In the genomic region with DNA sequence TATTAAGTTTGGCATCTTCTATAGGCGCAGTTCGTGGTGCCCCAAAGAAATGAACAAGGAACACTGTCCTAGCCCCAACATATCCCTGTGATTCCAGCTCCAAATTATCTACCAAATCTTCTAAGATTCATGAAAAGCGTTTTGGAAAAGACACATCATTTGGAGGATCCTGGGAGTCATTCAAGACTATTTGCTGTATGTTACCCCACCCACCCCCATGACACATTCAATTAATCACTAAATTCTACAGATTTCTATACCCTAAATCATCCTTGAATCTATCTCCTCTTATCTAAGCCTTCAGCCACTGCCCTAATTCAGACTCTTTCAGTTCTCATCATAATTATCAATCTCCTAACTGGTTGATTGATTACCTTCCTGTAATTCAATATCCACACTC, we compare ENCODE assay signal across 22 cellular contexts. TPM values are rescaled to one million over a fixed set of nuclear protein-coding genes. Genes with fewer than 3 reads are reported as not detected.
DNase-seq lines count a peak whose midpoint lies in the region; ATAC-seq and TF ChIP-seq lines count a peak whose summit lies in the region.
"Had no signal": no experiment of that assay in that cellular context is flagged by ENCODE, and none has a peak within 500 bp of the region (broad histone marks: within the 10 kb centered on the region; RNA-seq: fewer than 3 reads in every experiment).

No MANE protein-coding gene starts in this region.

- H3K4me1 ChIP-seq in PC-3 (ENCODE audit: insufficient read depth, low read length) (peaks cover 16% of the 10 kb centered on the region), RWPE2 (ENCODE audit: insufficient read depth, poor library complexity, severe bottlenecking) (peaks cover 3% of the 10 kb centered on the region), mammary epithelial cell (ENCODE audit: insufficient read depth, low read length) (no peaks in the 10 kb centered on the region)
- H3K4me1 ChIP-seq: BE2C had no signal

- POLR2A ChIA-PET in PC-3 (lab: Charles Lee; ENCODE audit: unreplicated experiment): no interaction called here

- H2AFZ ChIP-seq in PC-3 (ENCODE audit: low read length): no peak overlapping the region
- H2AFZ ChIP-seq in mammary epithelial cell (ENCODE audit: low read depth, low read length): no peak overlapping the region
- H2AFZ ChIP-seq: GM23338 had no signal

- DNase-seq in ELR (ENCODE audit: low read depth): peak; percentile 71
- DNase-seq in PC-3: peak; percentile 33
- no peak for DNase-seq in RWPE2 (ENCODE audit: low spot score)
- DNase-seq in epithelial cell of esophagus (ENCODE audit: low read depth): peak; percentile 40
- no peak for DNase-seq in SW480 (ENCODE audit: low spot score)
- no peak for DNase-seq in activated naive CD8-positive, alpha-beta T cell treated with anti-CD3 and anti-CD28 coated beads for 36 hours
- no peak for DNase-seq in mammary epithelial cell
- DNase-seq: 8988T; ACHN; AML-193; BE2C; CD4-positive, alpha-beta T cell; CD8-positive, alpha-beta memory T cell; DMS 273 treated with DMSO at 0.1 percent for 48 hours; DMS79; H9 had no signal

- intact Hi-C loops in PC-3 (cut with micrococcal nuclease) (no loop called here), mammary epithelial cell (cut with micrococcal nuclease) (loop anchor here (5.0 to 10.0 kb wide), 3 partner anchors 118 to 400 kb away; a partner anchor contains a TSS)

- H3K4me1 Mint-ChIP-seq in activated naive CD8-positive, alpha-beta T cell treated with anti-CD3 and anti-CD28 coated beads for 36 hours: peaks cover 6% of the 10 kb centered on the region

- TF ChIP-seq CTCF in PC-3 (conservative IDR thresholded peaks at IDR 0.05; ENCODE audit: low read depth, low read length): no peak
- no peak for TF ChIP-seq CTCF in RWPE2 (IDR thresholded peaks at IDR 0.05; ENCODE audit: poor library complexity, severe bottlenecking)
- TF ChIP-seq CTCF in epithelial cell of esophagus (IDR thresholded peaks at IDR 0.05; ENCODE audit: insufficient read depth, low read depth, low read length, missing control alignments): no peak
- TF ChIP-seq CTCF in mammary epithelial cell (conservative IDR thresholded peaks at IDR 0.05 in 1 of 2, IDR thresholded peaks at IDR 0.05 in 1 of 2; ENCODE audit: extremely low read depth in 1 of 2, insufficient read depth in 1 of 2, low read depth in 1 of 2, low read length in 2 of 2): no peak

- no peaks in the 10 kb centered on the region for H4K20me1 ChIP-seq in PC-3 (ENCODE audit: low read length)
- H4K20me1 ChIP-seq in mammary epithelial cell (ENCODE audit: insufficient read depth, low read length): no peaks in the 10 kb centered on the region
- H4K20me1 ChIP-seq: BLaER1 treated with 17β-estradiol and CSF1 and Interleukin-3, amounts not matched to agents 10 nM and 100 nM had no signal

- no peak overlapping the region for H3K27ac Mint-ChIP-seq in activated naive CD8-positive, alpha-beta T cell treated with anti-CD3 and anti-CD28 coated beads for 36 hours
- H3K27ac Mint-ChIP-seq: CD14-positive monocyte; CD4-positive, alpha-beta T cell; GM23338; H9 had no signal

- H3K9me2 ChIP-seq in PC-3 (replicated peaks; ENCODE audit: low read length): no peaks in the 10 kb centered on the region

- H3K4me2 ChIP-seq in PC-3 (ENCODE audit: low read length) (no peak overlapping the region), mammary epithelial cell (ENCODE audit: insufficient read depth, low read depth, low read length) (no peak overlapping the region)
- H3K4me2 ChIP-seq: A549; BLaER1 treated with 17β-estradiol and CSF1 and Interleukin-3, amounts not matched to agents 10 nM and 100 nM; GM23338 had no signal

- no peak for ATAC-seq in PC-3
- ATAC-seq in RWPE2 (ENCODE audit: low read depth): peak; percentile 43; the same call in 1 of the 3 replicates
- no peak for ATAC-seq in GM21526 (IDR thresholded peaks at IDR 0.05; ENCODE audit: low FRiP score, unreplicated experiment)
- ATAC-seq: A549, GM23338, HCT116 had no signal

- no peaks in the 10 kb centered on the region for H3K9me3 ChIP-seq in PC-3 (ENCODE audit: low read length)
- H3K9me3 ChIP-seq in RWPE2 (ENCODE audit: severe bottlenecking): no peaks in the 10 kb centered on the region
- H3K9me3 ChIP-seq in mammary epithelial cell (replicated peaks; ENCODE audit: insufficient read depth, low read length): no peaks in the 10 kb centered on the region
- H3K9me3 ChIP-seq: A549, BE2C had no signal

- H3K36me3 ChIP-seq in PC-3 (ENCODE audit: low read depth, low read length) (no peaks in the 10 kb centered on the region), RWPE2 (ENCODE audit: low read depth) (no peaks in the 10 kb centered on the region), mammary epithelial cell (ENCODE audit: insufficient read depth, low read length) (no peaks in the 10 kb centered on the region)
- H3K36me3 ChIP-seq: BE2C; BLaER1 treated with 17β-estradiol and CSF1 and Interleukin-3, amounts not matched to agents 10 nM and 100 nM had no signal

- H3K9ac ChIP-seq in PC-3 (ENCODE audit: low read length) (no peak overlapping the region), mammary epithelial cell (ENCODE audit: insufficient read depth, low read length) (no peak overlapping the region)
- H3K9ac ChIP-seq: BLaER1 treated with 17β-estradiol and CSF1 and Interleukin-3, amounts not matched to agents 10 nM and 100 nM had no signal

- no peak overlapping the region for H3K27ac ChIP-seq in PC-3 (ENCODE audit: low read length)
- no peak overlapping the region for H3K27ac ChIP-seq in RWPE2 (ENCODE audit: poor library complexity, severe bottlenecking)
- no peak overlapping the region for H3K27ac ChIP-seq in mammary epithelial cell (ENCODE audit: insufficient read depth, low read depth, low read length)
- H3K27ac ChIP-seq: BLaER1 treated with 17β-estradiol and CSF1 and Interleukin-3, amounts not matched to agents 10 nM and 100 nM had no signal

- BruUV-seq in PC-3 (replicated peaks; lab: Mats Ljungman, UMichigan) (no TSS peak), mammary epithelial cell (replicated peaks; lab: Mats Ljungman, UMichigan) (no TSS peak)

- H3K9me3 Mint-ChIP-seq in activated naive CD8-positive, alpha-beta T cell treated with anti-CD3 and anti-CD28 coated beads for 36 hours: no peaks in the 10 kb centered on the region
- H3K9me3 Mint-ChIP-seq: CD4-positive, alpha-beta T cell; CD8-positive, alpha-beta memory T cell; GM23338; H9 had no signal

- CTCF ChIA-PET in PC-3 (lab: Charles Lee): no interaction called here
- CTCF ChIA-PET in mammary epithelial cell (lab: Charles Lee; ENCODE audit: low non-redundant PET): no interaction called here

- H3K27me3 ChIP-seq in PC-3 (ENCODE audit: low read length) (no peaks in the 10 kb centered on the region), RWPE2 (ENCODE audit: insufficient read depth, poor library complexity, severe bottlenecking) (no peaks in the 10 kb centered on the region), mammary epithelial cell (ENCODE audit: insufficient read depth, low read length) (no peaks in the 10 kb centered on the region)
- H3K27me3 ChIP-seq: BE2C; BLaER1 treated with 17β-estradiol and CSF1 and Interleukin-3, amounts not matched to agents 10 nM and 100 nM had no signal

- H3K4me3 Mint-ChIP-seq in activated naive CD8-positive, alpha-beta T cell treated with anti-CD3 and anti-CD28 coated beads for 36 hours: no peak overlapping the region
- H3K4me3 Mint-ChIP-seq: CD14-positive monocyte; CD4-positive, alpha-beta T cell; CD8-positive, alpha-beta memory T cell; GM23338; H9 had no signal

- H3K79me2 ChIP-seq in PC-3 (ENCODE audit: low read length) (peaks cover 16% of the 10 kb centered on the region), mammary epithelial cell (ENCODE audit: insufficient read depth, low read length) (peaks cover 3% of the 10 kb centered on the region)

- 100% methylated on average over 3 of the region's 3 CpGs for WGBS in mammary epithelial cell (ENCODE audit: low coverage, missing lambda C conversion rate)

- no peaks in the 10 kb centered on the region for H3F3A ChIP-seq in PC-3 (ENCODE audit: low read length, unreplicated experiment)

- dilution Hi-C loops in mammary epithelial cell (cut with HindIII; ENCODE audit: low sequenced_read_pairs): no loop called here

- H3K36me3 Mint-ChIP-seq in activated naive CD8-positive, alpha-beta T cell treated with anti-CD3 and anti-CD28 coated beads for 36 hours: no peaks in the 10 kb centered on the region
- H3K36me3 Mint-ChIP-seq: CD8-positive, alpha-beta memory T cell had no signal

- in situ Hi-C loops in mammary epithelial cell (cut with MboI; ENCODE audit: low sequenced_read_pairs in 2 of 2): no loop called here

- H3K27me3 Mint-ChIP-seq in activated naive CD8-positive, alpha-beta T cell treated with anti-CD3 and anti-CD28 coated beads for 36 hours: peaks cover 10% of the 10 kb centered on the region

- no peak overlapping the region for H3K4me3 ChIP-seq in PC-3 (ENCODE audit: low read length)
- no peak overlapping the region for H3K4me3 ChIP-seq in RWPE2 (ENCODE audit: severe bottlenecking)
- no peak overlapping the region for H3K4me3 ChIP-seq in epithelial cell of esophagus (ENCODE audit: low read length)
- H3K4me3 ChIP-seq in mammary epithelial cell (replicated peaks in 1 of 3; ENCODE audit: insufficient read depth in 1 of 3, low read depth in 2 of 3, low read length in 3 of 3): no peak overlapping the region
- H3K4me3 ChIP-seq: A549; BLaER1 treated with 17β-estradiol and CSF1 and Interleukin-3, amounts not matched to agents 10 nM and 100 nM; GM23338 had no signal

RNA-seq across cellular contexts. Expression of a gene that starts 5.5 kb away (rescaled TPM):
- total RNA-seq in PC-3 (2014; rRNA removed): 10.7 and 13.3 TPM in 2 replicates
- total RNA-seq in activated naive CD8-positive, alpha-beta T cell treated with anti-CD3 and anti-CD28 coated beads for 36 hours: 1 to 10 TPM; 2.2 to 2.4 TPM
- 10 to 100 TPM; 27.3 to 30.0 TPM for total RNA-seq in mammary epithelial cell
- 8.6 TPM for polyA plus RNA-seq in mammary epithelial cell
- polyA minus RNA-seq in mammary epithelial cell: 14.2 TPM
- polyA plus RNA-seq: CD8-positive, alpha-beta memory T cell had no signal

Comparison
In these comparisons a context has a peak if more than half of its experiments do, and no peak if none do; other contexts are left out.
1. DNase-seq: peak in ELR (single experiment), PC-3 (single experiment) and epithelial cell of esophagus (single experiment); none in RWPE2 (single experiment), SW480 (single experiment), activated naive CD8-positive, alpha-beta T cell treated with anti-CD3 and anti-CD28 coated beads for 36 hours (single experiment) and mammary epithelial cell (single experiment).